22 cellular contexts compared by ENCODE assay signal in genomic region chr17:11304568-11304967, GRCh38.
"Had no signal": no experiment of that assay in that cellular context is flagged by ENCODE, and none has a peak within 500 bp of the region (broad histone marks: within the 10 kb centered on the region; RNA-seq: fewer than 3 reads in every experiment).

No MANE protein-coding gene starts in this region.

- H3K27me3 ChIP-seq: gastrocnemius medialis, left lung, ovary, transverse colon, vagina had no signal

- H3K4me3 ChIP-seq: gastrocnemius medialis, left lung, lower lobe of right lung, ovary, skin epidermis, spleen, thoracic aorta, transverse colon, vagina had no signal

- FAIRE-seq: endometrium, kidney had no signal

- H3K9me3 ChIP-seq: gastrocnemius medialis, left lung, lower lobe of right lung, ovary, thoracic aorta, transverse colon, vagina had no signal

- ATAC-seq: effector memory CD8-positive, alpha-beta T cell; gastrocnemius medialis; left lung; lower lobe of right lung; naive thymus-derived CD8-positive, alpha-beta T cell; stimulated activated memory B cell treated with anti-CD40 and anti-IgM and Interleukin-4, amounts not matched to agents 10 μg/mL and 1 μg/mL and 100 μg/mL, for 72 hours; stimulated activated naive CD8-positive, alpha-beta T cell treated with anti-CD3 and anti-CD28 coated beads, Interleukin-15, Interleukin-2, amounts not matched to agents 100 U/mL and 50 U/mL, for 24 hours had no signal

- H3K4me1 ChIP-seq: gastrocnemius medialis, left lung, lower lobe of right lung, spleen, transverse colon had no signal

- H3K27ac Mint-ChIP-seq: effector memory CD8-positive, alpha-beta T cell; naive thymus-derived CD8-positive, alpha-beta T cell; nephron progenitor cell; stimulated activated memory B cell treated with anti-CD40 and anti-IgM and Interleukin-4, amounts not matched to agents 10 μg/mL and 1 μg/mL and 100 μg/mL, for 72 hours had no signal

- H3K27ac ChIP-seq: gastrocnemius medialis, left lung, lower lobe of right lung, ovary, skin epidermis, spleen, thoracic aorta, transverse colon, vagina had no signal

- H3K4me3 Mint-ChIP-seq: effector memory CD8-positive, alpha-beta T cell; naive thymus-derived CD8-positive, alpha-beta T cell; nephron progenitor cell; stimulated activated memory B cell treated with anti-CD40 and anti-IgM and Interleukin-4, amounts not matched to agents 10 μg/mL and 1 μg/mL and 100 μg/mL, for 72 hours had no signal

- H3K36me3 ChIP-seq: gastrocnemius medialis, left lung, lower lobe of right lung, ovary, spleen, thoracic aorta, transverse colon, vagina had no signal

- H3K27me3 Mint-ChIP-seq: effector memory CD8-positive, alpha-beta T cell; stimulated activated memory B cell treated with anti-CD40 and anti-IgM and Interleukin-4, amounts not matched to agents 10 μg/mL and 1 μg/mL and 100 μg/mL, for 72 hours had no signal

- H3K36me3 Mint-ChIP-seq: naive thymus-derived CD8-positive, alpha-beta T cell; stimulated activated memory B cell treated with anti-CD40 and anti-IgM and Interleukin-4, amounts not matched to agents 10 μg/mL and 1 μg/mL and 100 μg/mL, for 72 hours had no signal

- DNase-seq: cerebellar nuclear complex; cortex of kidney; effector memory CD8-positive, alpha-beta T cell; erythroblast; gastrocnemius medialis; head of caudate nucleus; kidney; left lung; lower lobe of right lung; naive thymus-derived CD8-positive, alpha-beta T cell; nephron progenitor cell; nucleus accumbens; ovary; spleen; stimulated activated CD4-positive, alpha-beta T cell treated with anti-CD3 and anti-CD28 coated beads, Interleukin-4, amount 100 ng/mL, for 4 hours; stimulated activated naive CD8-positive, alpha-beta T cell treated with anti-CD3 and anti-CD28 coated beads, Interleukin-15, Interleukin-2, amounts not matched to agents 100 U/mL and 50 U/mL, for 24 hours; transverse colon had no signal

- H3K4me1 Mint-ChIP-seq: naive thymus-derived CD8-positive, alpha-beta T cell; stimulated activated memory B cell treated with anti-CD40 and anti-IgM and Interleukin-4, amounts not matched to agents 10 μg/mL and 1 μg/mL and 100 μg/mL, for 72 hours had no signal
